2 cellular contexts compared by ENCODE assay signal in genomic region chr14:51780741-51781140, GRCh38.
TF ChIP-seq lines count a peak whose summit lies in the region.

No MANE protein-coding gene starts in this region.

TF ChIP-seq in IMR-90, 13 proteins besides CTCF, POLR2A, EP300 and RAD21:
- TF ChIP-seq BHLHE40 (IDR thresholded peaks at IDR 0.05; ENCODE audit: low read depth, low read length) (peak; percentile 37; the same call in 1 of the 2 replicates), SMC3 (IDR thresholded peaks at IDR 0.05; ENCODE audit: low read depth, low read length) (no peak)
TF ChIP-seq in IMR-90: peak in this region for 1.

TF ChIP-seq in GM12878, 131 proteins besides CTCF, POLR2A, EP300 and RAD21 (continued from another document):
- no peak for TF ChIP-seq MEF2B (IDR thresholded peaks at IDR 0.05; ENCODE audit: partially characterized antibody, poor library complexity, severe bottlenecking)
- TF ChIP-seq, protein P1, sequence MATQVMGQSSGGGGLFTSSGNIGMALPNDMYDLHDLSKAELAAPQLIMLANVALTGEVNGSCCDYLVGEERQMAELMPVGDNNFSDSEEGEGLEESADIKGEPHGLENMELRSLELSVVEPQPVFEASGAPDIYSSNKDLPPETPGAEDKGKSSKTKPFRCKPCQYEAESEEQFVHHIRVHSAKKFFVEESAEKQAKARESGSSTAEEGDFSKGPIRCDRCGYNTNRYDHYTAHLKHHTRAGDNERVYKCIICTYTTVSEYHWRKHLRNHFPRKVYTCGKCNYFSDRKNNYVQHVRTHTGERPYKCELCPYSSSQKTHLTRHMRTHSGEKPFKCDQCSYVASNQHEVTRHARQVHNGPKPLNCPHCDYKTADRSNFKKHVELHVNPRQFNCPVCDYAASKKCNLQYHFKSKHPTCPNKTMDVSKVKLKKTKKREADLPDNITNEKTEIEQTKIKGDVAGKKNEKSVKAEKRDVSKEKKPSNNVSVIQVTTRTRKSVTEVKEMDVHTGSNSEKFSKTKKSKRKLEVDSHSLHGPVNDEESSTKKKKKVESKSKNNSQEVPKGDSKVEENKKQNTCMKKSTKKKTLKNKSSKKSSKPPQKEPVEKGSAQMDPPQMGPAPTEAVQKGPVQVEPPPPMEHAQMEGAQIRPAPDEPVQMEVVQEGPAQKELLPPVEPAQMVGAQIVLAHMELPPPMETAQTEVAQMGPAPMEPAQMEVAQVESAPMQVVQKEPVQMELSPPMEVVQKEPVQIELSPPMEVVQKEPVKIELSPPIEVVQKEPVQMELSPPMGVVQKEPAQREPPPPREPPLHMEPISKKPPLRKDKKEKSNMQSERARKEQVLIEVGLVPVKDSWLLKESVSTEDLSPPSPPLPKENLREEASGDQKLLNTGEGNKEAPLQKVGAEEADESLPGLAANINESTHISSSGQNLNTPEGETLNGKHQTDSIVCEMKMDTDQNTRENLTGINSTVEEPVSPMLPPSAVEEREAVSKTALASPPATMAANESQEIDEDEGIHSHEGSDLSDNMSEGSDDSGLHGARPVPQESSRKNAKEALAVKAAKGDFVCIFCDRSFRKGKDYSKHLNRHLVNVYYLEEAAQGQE (IDR thresholded peaks at IDR 0.05; ENCODE audit: low read depth, low read length) = peak; percentile 65; the same call in 1 of the 2 replicates
TF ChIP-seq in GM12878: peak in this region for 1.
